In the genomic region with DNA sequence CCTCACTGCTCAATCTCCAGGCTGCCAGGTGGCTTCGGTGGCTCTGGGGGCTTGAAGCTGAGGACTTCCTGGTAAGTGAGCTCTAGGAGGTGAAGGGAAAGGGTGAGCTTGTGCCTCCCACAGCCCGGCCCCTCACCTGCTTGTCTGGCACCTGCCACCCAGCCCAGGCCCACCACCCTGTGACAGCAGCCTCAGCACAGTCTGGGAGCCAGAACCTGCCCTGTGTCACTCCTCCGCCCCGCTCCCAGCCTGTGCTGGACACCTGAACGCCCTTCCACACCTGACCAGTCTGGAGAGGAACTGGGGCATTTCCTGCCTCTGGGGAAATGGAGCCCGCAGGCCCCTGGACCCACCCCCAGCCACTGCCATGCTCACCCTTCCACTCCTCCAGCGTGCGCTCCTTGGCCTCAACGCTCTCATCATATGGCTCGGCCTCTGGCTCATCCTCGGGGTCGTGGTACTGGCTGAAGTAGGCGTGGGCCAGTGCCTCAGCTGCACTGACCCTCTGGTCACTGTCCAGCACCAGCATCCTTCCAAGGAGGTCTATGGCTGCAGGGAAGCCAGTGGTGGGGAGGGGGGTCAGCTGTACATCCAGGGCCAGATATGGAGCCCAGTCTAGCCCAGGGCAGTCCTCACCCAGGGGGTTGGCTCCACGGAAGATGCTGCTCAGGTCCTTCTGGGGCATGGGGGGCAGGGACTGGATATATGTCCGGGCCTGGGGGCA, we compare ENCODE assay signal across 23 cellular contexts.
"Had no signal": no experiment of that assay in that cellular context is flagged by ENCODE, and none has a peak within 500 bp of the region (broad histone marks: within the 10 kb centered on the region; RNA-seq: fewer than 3 reads in every experiment).

No MANE protein-coding gene starts in this region.

- H3K4me3 ChIP-seq: ascending aorta, lower lobe of right lung, mucosa of descending colon, neural progenitor cell, tibial artery had no signal

- H3K9me3 Mint-ChIP-seq: activated CD4-positive, alpha-beta memory T cell treated with anti-CD3 and anti-CD28 coated beads, Interleukin-2, amount 10 ng/mL, durations not matched to agents 7 days and 5 days; activated CD4-positive, alpha-beta T cell treated with anti-CD3 and anti-CD28 coated beads, Interleukin-2, amount 10 ng/mL, durations not matched to agents 24 days and 14 days; activated naive CD4-positive, alpha-beta T cell treated with anti-CD3 and anti-CD28 coated beads, Interleukin-2, amount 50 U/mL, for 72 hours; T-cell; T-helper 2 cell treated with Interferon-gamma antibody and Interleukin-4, amounts not matched to agents 5 μg/mL and 100 μg/mL, for 36 hours had no signal

- DNase-seq: activated CD4-positive, alpha-beta memory T cell treated with anti-CD3 and anti-CD28 coated beads, Interleukin-2, amount 10 ng/mL, durations not matched to agents 7 days and 5 days; activated CD4-positive, alpha-beta T cell treated with anti-CD3 and anti-CD28 coated beads, Interleukin-2, amount 10 ng/mL, durations not matched to agents 24 days and 14 days; activated CD8-positive, alpha-beta memory T cell treated with anti-CD3 and anti-CD28 coated beads, Interleukin-2, amount 10 ng/mL, durations not matched to agents 7 days and 5 days; activated T-cell treated with anti-CD3 and anti-CD28 coated beads for 4 hours; brain microvascular endothelial cell; central memory CD4-positive, alpha-beta T cell; dermis blood vessel endothelial cell; effector CD8-positive, alpha-beta T cell; erythroblast; foreskin fibroblast; kidney; lower lobe of right lung; mesendoderm; mucosa of descending colon; stimulated activated CD4-positive, alpha-beta T cell treated with anti-CD3 and anti-CD28 coated beads, Interleukin-4, amount 100 ng/mL, for 1 hour; stimulated activated naive CD8-positive, alpha-beta T cell treated with anti-CD3 and anti-CD28 coated beads, Interleukin-15, Interleukin-2, amounts not matched to agents 100 U/mL and 50 U/mL, for 24 hours; T-cell; tibial artery had no signal

- H3K36me3 Mint-ChIP-seq: activated CD8-positive, alpha-beta memory T cell treated with anti-CD3 and anti-CD28 coated beads, Interleukin-2, amount 10 ng/mL, durations not matched to agents 7 days and 5 days; activated naive CD4-positive, alpha-beta T cell treated with anti-CD3 and anti-CD28 coated beads, Interleukin-2, amount 50 U/mL, for 72 hours; neural progenitor cell; T-cell had no signal

- H3K36me3 ChIP-seq: ascending aorta, brain microvascular endothelial cell, neural progenitor cell, tibial artery had no signal

- H3K4me3 Mint-ChIP-seq: activated CD4-positive, alpha-beta memory T cell treated with anti-CD3 and anti-CD28 coated beads, Interleukin-2, amount 10 ng/mL, durations not matched to agents 7 days and 5 days; activated CD4-positive, alpha-beta T cell treated with anti-CD3 and anti-CD28 coated beads, Interleukin-2, amount 10 ng/mL, durations not matched to agents 24 days and 14 days; activated CD8-positive, alpha-beta memory T cell treated with anti-CD3 and anti-CD28 coated beads, Interleukin-2, amount 10 ng/mL, durations not matched to agents 7 days and 5 days; T-cell; T-helper 2 cell treated with Interferon-gamma antibody and Interleukin-4, amounts not matched to agents 5 μg/mL and 100 μg/mL, for 36 hours had no signal

- H3K27ac ChIP-seq: ascending aorta, brain microvascular endothelial cell, lower lobe of right lung, neural progenitor cell, tibial artery, VCaP had no signal

- H3K27ac Mint-ChIP-seq: activated CD4-positive, alpha-beta memory T cell treated with anti-CD3 and anti-CD28 coated beads, Interleukin-2, amount 10 ng/mL, durations not matched to agents 7 days and 5 days; activated CD4-positive, alpha-beta T cell treated with anti-CD3 and anti-CD28 coated beads, Interleukin-2, amount 10 ng/mL, durations not matched to agents 24 days and 14 days; activated CD8-positive, alpha-beta memory T cell treated with anti-CD3 and anti-CD28 coated beads, Interleukin-2, amount 10 ng/mL, durations not matched to agents 7 days and 5 days; activated naive CD4-positive, alpha-beta T cell treated with anti-CD3 and anti-CD28 coated beads, Interleukin-2, amount 50 U/mL, for 72 hours; neural progenitor cell; T-cell; T-helper 2 cell treated with Interferon-gamma antibody and Interleukin-4, amounts not matched to agents 5 μg/mL and 100 μg/mL, for 36 hours had no signal

- H3K9me3 ChIP-seq: ascending aorta, lower lobe of right lung, mucosa of descending colon, tibial artery had no signal
